In genomic region chr19:1089891-1090290, GRCh38 we compare ENCODE assay signal across 23 cellular contexts. TPM values are rescaled to one million over a fixed set of nuclear protein-coding genes. Genes with fewer than 3 reads are reported as not detected.
DNase-seq lines count a peak whose midpoint lies in the region; ATAC-seq and TF ChIP-seq lines count a peak whose summit lies in the region.
"Had no signal": no experiment of that assay in that cellular context is flagged by ENCODE, and none has a peak within 500 bp of the region (broad histone marks: within the 10 kb centered on the region; RNA-seq: fewer than 3 reads in every experiment).

No MANE protein-coding gene starts in this region.

- H3K4me3 Mint-ChIP-seq in CD8-positive, alpha-beta T cell, result no peak overlapping the region
- no peak overlapping the region for H3K4me3 Mint-ChIP-seq in activated CD8-positive, alpha-beta T cell treated with anti-CD3 and anti-CD28 coated beads, Interleukin-2, amount 10 ng/mL, durations not matched to agents 7 days and 5 days
- no peak overlapping the region for H3K4me3 Mint-ChIP-seq in effector memory CD8-positive, alpha-beta T cell
- no peak overlapping the region for H3K4me3 Mint-ChIP-seq in activated CD4-positive, alpha-beta memory T cell treated with anti-CD3 and anti-CD28 coated beads, Interleukin-2, amount 10 ng/mL, durations not matched to agents 7 days and 5 days

- H3K4me1 ChIP-seq in BLaER1, result peaks cover 56% of the 10 kb centered on the region
- H3K4me1 ChIP-seq in CD8-positive, alpha-beta T cell (ENCODE audit: insufficient read depth, low read length), result peaks cover 83% of the 10 kb centered on the region
- H3K4me1 ChIP-seq in tibial nerve, result peaks cover 0 to 68% (median 34%) of the 10 kb centered on the region in 4 donors

- CTCF ChIA-PET in CD8-positive, alpha-beta T cell (lab: Charles Lee), result interaction anchor here (0.6 to 16.2 kb wide), 15 partner anchors 12 to 108 kb away, joined by 3 to 148 read pairs (median 5); partner anchors contain the start of genes ABCA7, ARHGAP45, CNN2 and SBNO2
- CTCF ChIA-PET in activated CD8-positive, alpha-beta T cell treated with anti-CD3 and anti-CD28 coated beads, Interleukin-2, amount 10 ng/mL, durations not matched to agents 7 days and 5 days (lab: Charles Lee), result interaction anchor here (0.9 to 4.3 kb wide), 4 partner anchors 14 to 70 kb away, joined by 3 to 25 read pairs (median 8); partner anchors contain the start of gene ARHGAP45
- CTCF ChIA-PET in activated CD4-positive, alpha-beta memory T cell treated with anti-CD3 and anti-CD28 coated beads, Interleukin-2, amount 10 ng/mL, durations not matched to agents 7 days and 5 days (lab: Charles Lee), result interaction anchor here (0.7 to 2.0 kb wide), 5 partner anchors 15 to 159 kb away, joined by 3 to 6 read pairs (median 3); partner anchors contain the start of gene ARHGAP45

- peak overlapping the region; percentile 85; the same call in 1 of the 2 replicates for H3K4me2 ChIP-seq in BLaER1
- H3K4me2 ChIP-seq: hepatocyte had no signal

- H3K36me3 ChIP-seq in BLaER1 (peaks cover 80% of the 10 kb centered on the region), tibial nerve (peaks cover 0 to 77% (median 7%) of the 10 kb centered on the region in 3 donors)
- peaks cover 43% of the 10 kb centered on the region for H3K36me3 ChIP-seq in CD8-positive, alpha-beta T cell (ENCODE audit: insufficient read depth, low read length)

- H3K27ac Mint-ChIP-seq in CD8-positive, alpha-beta T cell, result peak overlapping the region; percentile 87
- H3K27ac Mint-ChIP-seq in activated CD8-positive, alpha-beta T cell treated with anti-CD3 and anti-CD28 coated beads, Interleukin-2, amount 10 ng/mL, durations not matched to agents 7 days and 5 days, result peak overlapping the region; percentile 83
- H3K27ac Mint-ChIP-seq in effector memory CD8-positive, alpha-beta T cell, result peak overlapping the region in 1 of 2 donors; percentile 95
- H3K27ac Mint-ChIP-seq in activated CD4-positive, alpha-beta memory T cell treated with anti-CD3 and anti-CD28 coated beads, Interleukin-2, amount 10 ng/mL, durations not matched to agents 7 days and 5 days, result no peak overlapping the region

- no peak overlapping the region for H3K9ac ChIP-seq in BLaER1

- TF ChIP-seq CTCF in CD8-positive, alpha-beta T cell (IDR thresholded peaks at IDR 0.05), result no peak
- TF ChIP-seq CTCF in tibial nerve (IDR thresholded peaks at IDR 0.05), result no peak

- peaks cover 89% of the 10 kb centered on the region for H4K20me1 ChIP-seq in BLaER1

- peak; percentile 55 for ATAC-seq in CD8-positive, alpha-beta T cell
- ATAC-seq in activated CD8-positive, alpha-beta T cell treated with anti-CD3 and anti-CD28 coated beads, Interleukin-2, amount 10 ng/mL, durations not matched to agents 7 days and 5 days, result peak; percentile 35
- ATAC-seq in effector memory CD8-positive, alpha-beta T cell (replicated peaks), result peak; percentile 60
- ATAC-seq in GM19397 (IDR thresholded peaks at IDR 0.05; ENCODE audit: unreplicated experiment), result no peak
- ATAC-seq: body of pancreas, esophagus mucosa, PC-3 had no signal

- H3K4me3 ChIP-seq in BLaER1, result no peak overlapping the region
- H3K4me3 ChIP-seq in CD8-positive, alpha-beta T cell (ENCODE audit: low read depth, low read length), result no peak overlapping the region
- H3K4me3 ChIP-seq in tibial nerve, result no peak overlapping the region
- H3K4me3 ChIP-seq: body of pancreas, hepatocyte, left ventricle myocardium inferior, sigmoid colon, testis had no signal

- H3K4me1 Mint-ChIP-seq in CD8-positive, alpha-beta T cell (ENCODE audit: low read depth), result peaks cover 51% of the 10 kb centered on the region
- peaks cover 73% of the 10 kb centered on the region for H3K4me1 Mint-ChIP-seq in activated CD8-positive, alpha-beta T cell treated with anti-CD3 and anti-CD28 coated beads, Interleukin-2, amount 10 ng/mL, durations not matched to agents 7 days and 5 days (ENCODE audit: low read depth)
- peaks cover 42 to 43% of the 10 kb centered on the region in 2 donors for H3K4me1 Mint-ChIP-seq in effector memory CD8-positive, alpha-beta T cell (ENCODE audit: low read depth in 2 of 2)
- H3K4me1 Mint-ChIP-seq in activated CD4-positive, alpha-beta memory T cell treated with anti-CD3 and anti-CD28 coated beads, Interleukin-2, amount 10 ng/mL, durations not matched to agents 7 days and 5 days, result peaks cover 53% of the 10 kb centered on the region

- WGBS in tibial nerve, 2 donors, result 73 to 80% methylated on average over 10 to 15 of the region's 22 CpGs

- no peak for TF ChIP-seq EP300 in tibial nerve (IDR thresholded peaks at IDR 0.05)

- no peak for TF ChIP-seq POLR2A in tibial nerve (IDR thresholded peaks at IDR 0.05)

- H3K27ac ChIP-seq in BLaER1 (no peak overlapping the region), tibial nerve (peak overlapping the region in 2 of 4 donors; percentile 40 to 83)
- H3K27ac ChIP-seq in CD8-positive, alpha-beta T cell (ENCODE audit: low read depth, low read length), result no peak overlapping the region
- H3K27ac ChIP-seq: body of pancreas, hepatocyte, left ventricle myocardium inferior, sigmoid colon, testis had no signal

- H3K27me3 ChIP-seq in BLaER1 (no peaks in the 10 kb centered on the region), tibial nerve (no peaks in the 10 kb centered on the region)
- no peaks in the 10 kb centered on the region for H3K27me3 ChIP-seq in CD8-positive, alpha-beta T cell (ENCODE audit: insufficient read depth, low read length)
- H3K27me3 ChIP-seq: body of pancreas, hepatocyte, sigmoid colon, testis had no signal

- POLR2A ChIA-PET in CD8-positive, alpha-beta T cell (lab: Charles Lee), result interaction anchor here (0.7 to 28.4 kb wide), 12 partner anchors 8 to 179 kb away, joined by 3 to 1023 read pairs (median 8); partner anchors contain the start of genes ABCA7, ARHGAP45, CIRBP and CNN2
- POLR2A ChIA-PET in activated CD8-positive, alpha-beta T cell treated with anti-CD3 and anti-CD28 coated beads, Interleukin-2, amount 10 ng/mL, durations not matched to agents 7 days and 5 days (lab: Charles Lee), result interaction anchor here (0.8 to 7.4 kb wide), 9 partner anchors 7 to 179 kb away, joined by 3 to 103 read pairs (median 6); partner anchors contain the start of genes ARHGAP45 and CIRBP
- POLR2A ChIA-PET in activated CD4-positive, alpha-beta memory T cell treated with anti-CD3 and anti-CD28 coated beads, Interleukin-2, amount 10 ng/mL, durations not matched to agents 7 days and 5 days (lab: Charles Lee), result interaction anchor here (1.0 to 17.5 kb wide), 10 partner anchors 14 to 179 kb away, joined by 3 to 334 read pairs (median 8); partner anchors contain the start of genes ARHGAP45, CIRBP and GPX4

- DNase-seq in CD8-positive, alpha-beta T cell, result peak in 4 of 7 experiments; percentile 65 to 87 (median 77)
- peak; percentile 82 for DNase-seq in activated CD8-positive, alpha-beta T cell treated with anti-CD3 and anti-CD28 coated beads, Interleukin-2, amount 10 ng/mL, durations not matched to agents 7 days and 5 days
- DNase-seq in effector memory CD8-positive, alpha-beta T cell, result no peak
- DNase-seq in activated CD4-positive, alpha-beta memory T cell treated with anti-CD3 and anti-CD28 coated beads, Interleukin-2, amount 10 ng/mL, durations not matched to agents 7 days and 5 days, result no peak
- DNase-seq in tibial nerve (ENCODE audit: low spot score in 2 of 2), result no peak
- DNase-seq in stimulated activated CD4-positive, alpha-beta T cell treated with anti-CD3 and anti-CD28 coated beads, Interleukin-4, amount 100 ng/mL, for 1 hour, result no peak
- DNase-seq: activated CD4-positive, alpha-beta T cell treated with anti-CD3 and anti-CD28 coated beads for 48 hours; body of pancreas; effector memory CD4-positive, alpha-beta T cell; foreskin melanocyte; GF-D8; left ventricle myocardium inferior; midbrain; NCI-H1092; NCI-H187 treated with DMSO at 0.1 percent for 48 hours; PC-3; sigmoid colon; stimulated activated CD4-positive, alpha-beta T cell treated with anti-CD3 and anti-CD28 coated beads, Interleukin-15, amount 100 ng/mL, for 24 hours; testis had no signal

- no peaks in the 10 kb centered on the region for H3K9me3 ChIP-seq in BLaER1
- no peaks in the 10 kb centered on the region for H3K9me3 ChIP-seq in CD8-positive, alpha-beta T cell (ENCODE audit: low read length)
- no peaks in the 10 kb centered on the region for H3K9me3 ChIP-seq in tibial nerve
- H3K9me3 ChIP-seq: body of pancreas, left ventricle myocardium inferior, sigmoid colon, testis had no signal

- peaks cover 37% of the 10 kb centered on the region for H3K36me3 Mint-ChIP-seq in CD8-positive, alpha-beta T cell
- peaks cover 44% of the 10 kb centered on the region for H3K36me3 Mint-ChIP-seq in activated CD8-positive, alpha-beta T cell treated with anti-CD3 and anti-CD28 coated beads, Interleukin-2, amount 10 ng/mL, durations not matched to agents 7 days and 5 days (ENCODE audit: low read depth)
- H3K36me3 Mint-ChIP-seq in effector memory CD8-positive, alpha-beta T cell (ENCODE audit: insufficient read depth), result peaks cover 84% of the 10 kb centered on the region
- peaks cover 41% of the 10 kb centered on the region for H3K36me3 Mint-ChIP-seq in activated CD4-positive, alpha-beta memory T cell treated with anti-CD3 and anti-CD28 coated beads, Interleukin-2, amount 10 ng/mL, durations not matched to agents 7 days and 5 days (ENCODE audit: low read depth)

- intact Hi-C loops in CD8-positive, alpha-beta T cell (cut with DNase I, micrococcal nuclease), result loop anchor here (1.0 to 10.0 kb wide), 5 partner anchors 15 to 169 kb away; partner anchors contain the start of genes ABCA7 (in 1 of the 2) and ARID3A (in 1 of the 2)

- H3K9me3 Mint-ChIP-seq in CD8-positive, alpha-beta T cell, result no peaks in the 10 kb centered on the region
- H3K9me3 Mint-ChIP-seq in activated CD8-positive, alpha-beta T cell treated with anti-CD3 and anti-CD28 coated beads, Interleukin-2, amount 10 ng/mL, durations not matched to agents 7 days and 5 days (ENCODE audit: insufficient read depth), result no peaks in the 10 kb centered on the region
- no peaks in the 10 kb centered on the region for H3K9me3 Mint-ChIP-seq in effector memory CD8-positive, alpha-beta T cell
- no peaks in the 10 kb centered on the region for H3K9me3 Mint-ChIP-seq in activated CD4-positive, alpha-beta memory T cell treated with anti-CD3 and anti-CD28 coated beads, Interleukin-2, amount 10 ng/mL, durations not matched to agents 7 days and 5 days

- no peaks in the 10 kb centered on the region for H3K27me3 Mint-ChIP-seq in CD8-positive, alpha-beta T cell (ENCODE audit: low read depth)
- H3K27me3 Mint-ChIP-seq in activated CD8-positive, alpha-beta T cell treated with anti-CD3 and anti-CD28 coated beads, Interleukin-2, amount 10 ng/mL, durations not matched to agents 7 days and 5 days (ENCODE audit: low read depth), result no peaks in the 10 kb centered on the region
- no peaks in the 10 kb centered on the region for H3K27me3 Mint-ChIP-seq in effector memory CD8-positive, alpha-beta T cell
- H3K27me3 Mint-ChIP-seq in activated CD4-positive, alpha-beta memory T cell treated with anti-CD3 and anti-CD28 coated beads, Interleukin-2, amount 10 ng/mL, durations not matched to agents 7 days and 5 days, result no peaks in the 10 kb centered on the region

RNA-seq across cellular contexts. Expression of gene POLR2E, which starts 5.3 kb away (rescaled TPM):
- 10 to 100 TPM; 75.3 to 76.2 TPM for total RNA-seq in CD8-positive, alpha-beta T cell
- 100 to 1,000 TPM; 176 to 177 TPM for total RNA-seq in activated CD8-positive, alpha-beta T cell treated with anti-CD3 and anti-CD28 coated beads, Interleukin-2, amount 10 ng/mL, durations not matched to agents 7 days and 5 days
- 100 to 1,000 TPM; 116 to 120 TPM for total RNA-seq in activated CD4-positive, alpha-beta memory T cell treated with anti-CD3 and anti-CD28 coated beads, Interleukin-2, amount 10 ng/mL, durations not matched to agents 7 days and 5 days
- 100 to 1,000 TPM in 3 of 4 donors, 10 to 100 TPM in 1; 81.6 to 136 (median 121) TPM for total RNA-seq in tibial nerve

RNA-seq across cellular contexts. Expression of gene GPX4, which starts 13.9 kb away (rescaled TPM):
- 100 to 1,000 TPM; 172 to 174 TPM for total RNA-seq in CD8-positive, alpha-beta T cell
- 100 to 1,000 TPM; 174 to 177 TPM for total RNA-seq in activated CD8-positive, alpha-beta T cell treated with anti-CD3 and anti-CD28 coated beads, Interleukin-2, amount 10 ng/mL, durations not matched to agents 7 days and 5 days
- total RNA-seq in activated CD4-positive, alpha-beta memory T cell treated with anti-CD3 and anti-CD28 coated beads, Interleukin-2, amount 10 ng/mL, durations not matched to agents 7 days and 5 days, result 100 to 1,000 TPM; 141 to 148 TPM
- total RNA-seq in tibial nerve, result 100 to 1,000 TPM; 337 to 518 (median 493) TPM

RNA-seq across cellular contexts. Expression of gene ARHGAP45, which starts 22.9 kb away (rescaled TPM):
- 100 to 1,000 TPM; 901 to 938 TPM for total RNA-seq in CD8-positive, alpha-beta T cell
- total RNA-seq in activated CD8-positive, alpha-beta T cell treated with anti-CD3 and anti-CD28 coated beads, Interleukin-2, amount 10 ng/mL, durations not matched to agents 7 days and 5 days, result 100 to 1,000 TPM; 433 to 445 TPM
- 100 to 1,000 TPM; 419 to 437 TPM for total RNA-seq in activated CD4-positive, alpha-beta memory T cell treated with anti-CD3 and anti-CD28 coated beads, Interleukin-2, amount 10 ng/mL, durations not matched to agents 7 days and 5 days
- total RNA-seq in tibial nerve, result 10 to 100 TPM; 28.4 to 66.9 (median 38.6) TPM

RNA-seq across cellular contexts. Expression of gene ABCA7, which starts 50.0 kb away (rescaled TPM):
- 10 to 100 TPM; 93.3 to 98.0 TPM for total RNA-seq in CD8-positive, alpha-beta T cell
- total RNA-seq in activated CD8-positive, alpha-beta T cell treated with anti-CD3 and anti-CD28 coated beads, Interleukin-2, amount 10 ng/mL, durations not matched to agents 7 days and 5 days, result 10 to 100 TPM; 76.6 to 77.5 TPM
- total RNA-seq in activated CD4-positive, alpha-beta memory T cell treated with anti-CD3 and anti-CD28 coated beads, Interleukin-2, amount 10 ng/mL, durations not matched to agents 7 days and 5 days, result 10 to 100 TPM; 92.7 to 95.1 TPM
- total RNA-seq in tibial nerve, result 10 to 100 TPM in 3 of 4 donors, 1 to 10 TPM in 1; 9.6 to 25.8 (median 13.7) TPM

Comparison
In these comparisons a context has a peak if more than half of its experiments do, and no peak if none do; other contexts are left out.
1. DNase-seq: peak in CD8-positive, alpha-beta T cell (4 of 7) and activated CD8-positive, alpha-beta T cell treated with anti-CD3 and anti-CD28 coated beads, Interleukin-2, amount 10 ng/mL, durations not matched to agents 7 days and 5 days (single experiment); none in effector memory CD8-positive, alpha-beta T cell (0 of 3), activated CD4-positive, alpha-beta memory T cell treated with anti-CD3 and anti-CD28 coated beads, Interleukin-2, amount 10 ng/mL, durations not matched to agents 7 days and 5 days (single experiment), tibial nerve (0 of 2) and stimulated activated CD4-positive, alpha-beta T cell treated with anti-CD3 and anti-CD28 coated beads, Interleukin-4, amount 100 ng/mL, for 1 hour (single experiment).
2. RNA of gene ARHGAP45, which starts 22.9 kb away (total RNA-seq): 901 to 938 TPM in CD8-positive, alpha-beta T cell, 433 to 445 TPM in activated CD8-positive, alpha-beta T cell treated with anti-CD3 and anti-CD28 coated beads, Interleukin-2, amount 10 ng/mL, durations not matched to agents 7 days and 5 days and 419 to 437 TPM in activated CD4-positive, alpha-beta memory T cell treated with anti-CD3 and anti-CD28 coated beads, Interleukin-2, amount 10 ng/mL, durations not matched to agents 7 days and 5 days; 28.4 to 66.9 TPM in tibial nerve; every median in the first group is over 4 times any median in the second.